Comparison of ENCODE assay signal across 1 cellular context in genomic region chr5:10936486-10936885, GRCh38.
TF ChIP-seq lines count a peak whose summit lies in the region.

No MANE protein-coding gene starts in this region.

TF ChIP-seq in GM23338, 12 proteins besides CTCF, POLR2A, EP300 and RAD21 (continued from another document):
- no peak for TF ChIP-seq ZNF462 (CRISPR knock-in tag; IDR thresholded peaks at IDR 0.05)
- no peak for TF ChIP-seq ETS1 (IDR thresholded peaks at IDR 0.05)
- no peak for TF ChIP-seq POLR2AphosphoS5 (IDR thresholded peaks at IDR 0.05; ENCODE audit: low read depth)
- TF ChIP-seq ZNF331 (CRISPR knock-in tag; IDR thresholded peaks at IDR 0.05; ENCODE audit: low read depth), result no peak
- TF ChIP-seq STAT1 (IDR thresholded peaks at IDR 0.05; ENCODE audit: unreplicated experiment), result no peak
